Comparison of ENCODE assay signal across 8 cellular contexts in the genomic region with DNA sequence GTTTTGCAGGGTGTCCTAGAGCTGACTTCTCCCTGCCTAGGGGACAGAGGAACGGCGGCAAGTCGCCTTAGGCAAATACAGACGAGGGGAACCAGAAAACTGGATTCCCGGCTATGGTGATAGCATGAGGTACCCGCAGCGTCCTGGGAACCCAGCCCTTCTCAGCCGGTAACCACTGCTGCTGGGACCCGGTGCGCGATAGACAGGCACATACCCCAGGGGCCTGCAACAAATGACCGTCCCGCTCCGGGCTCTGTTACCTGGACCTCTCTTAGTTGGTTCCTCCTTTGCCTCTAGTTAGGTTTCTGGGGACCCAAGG. TPM values are rescaled to one million over a fixed set of nuclear protein-coding genes. Genes with fewer than 3 reads are reported as not detected.
DNase-seq lines count a peak whose midpoint lies in the region; ATAC-seq, FAIRE-seq and TF ChIP-seq lines count a peak whose summit lies in the region.

No MANE protein-coding gene starts in this region.

- H3K9me3 ChIP-seq in NT2/D1 (ENCODE audit: insufficient read depth, low read length) (no peaks in the 10 kb centered on the region), endothelial cell of umbilical vein (replicated peaks; ENCODE audit: control insufficient read depth, insufficient read depth, low read length) (no peaks in the 10 kb centered on the region), osteoblast (ENCODE audit: low read depth, low read length) (no peaks in the 10 kb centered on the region)

- peaks cover 16% of the 10 kb centered on the region for H3K36me3 ChIP-seq in NT2/D1 (ENCODE audit: insufficient read depth, insufficient read length, low read length)
- H3K36me3 ChIP-seq in endothelial cell of umbilical vein (ENCODE audit: control insufficient read depth in 2 of 2, extremely low read depth in 1 of 2, insufficient read depth in 2 of 2, low read length in 2 of 2): no peaks in the 10 kb centered on the region
- peaks cover 3% of the 10 kb centered on the region for H3K36me3 ChIP-seq in osteoblast (ENCODE audit: insufficient read depth, low read length)

- CTCF ChIA-PET in endothelial cell of umbilical vein (lab: Charles Lee): interaction anchor here (1.2 to 2.3 kb wide), 5 partner anchors 44 to 244 kb away, joined by 4 to 22 read pairs (median 9); no protein-coding TSS in a partner anchor

- TF ChIP-seq CTCF in AG09309 (IDR thresholded peaks at IDR 0.05; ENCODE audit: control insufficient read depth, insufficient read depth, low read depth, low read length, missing control alignments) (no peak), endothelial cell of umbilical vein (IDR thresholded peaks at IDR 0.05; ENCODE audit: extremely low read depth in 1 of 2, insufficient read depth in 1 of 2, low read depth in 1 of 2, low read length in 2 of 2) (no peak), osteoblast (IDR thresholded peaks at IDR 0.05; ENCODE audit: extremely low read depth, low read depth, low read length) (no peak)

- H3K4me1 ChIP-seq in NT2/D1 (ENCODE audit: insufficient read depth, insufficient read length) (peaks cover 4% of the 10 kb centered on the region), endothelial cell of umbilical vein (ENCODE audit: control insufficient read depth, extremely low read depth, insufficient read depth, low read length) (peaks cover 6% of the 10 kb centered on the region), osteoblast (ENCODE audit: insufficient read depth, low read length) (peaks cover 9% of the 10 kb centered on the region)

- H3K4me2 ChIP-seq in endothelial cell of umbilical vein (ENCODE audit: insufficient read depth, low read length) (peak overlapping the region; percentile 55), osteoblast (ENCODE audit: insufficient read depth, low read length) (peak overlapping the region; percentile 82)

- H3K27me3 ChIP-seq in NT2/D1 (ENCODE audit: insufficient read depth, insufficient read length): peaks cover 42% of the 10 kb centered on the region
- H3K27me3 ChIP-seq in endothelial cell of umbilical vein (ENCODE audit: control insufficient read depth in 2 of 2, insufficient read depth in 2 of 2, low read length in 2 of 2): peaks cover 32 to 41% of the 10 kb centered on the region in 2 experiments
- H3K27me3 ChIP-seq in osteoblast (ENCODE audit: insufficient read depth, low read length): no peaks in the 10 kb centered on the region

- POLR2A ChIA-PET in endothelial cell of umbilical vein (lab: Charles Lee): no interaction called here

- H3K79me2 ChIP-seq in endothelial cell of umbilical vein (ENCODE audit: control insufficient read depth, insufficient read depth, low read length) (no peaks in the 10 kb centered on the region), osteoblast (ENCODE audit: insufficient read depth, low read length) (peaks cover 38% of the 10 kb centered on the region)

- H3K9ac ChIP-seq in NT2/D1 (ENCODE audit: insufficient read length, low read depth): peak overlapping the region; percentile 85
- H3K9ac ChIP-seq in endothelial cell of umbilical vein (replicated peaks; ENCODE audit: extremely low read depth, insufficient read depth, low read length): no peak overlapping the region

- TF ChIP-seq POLR2A in endothelial cell of umbilical vein (IDR thresholded peaks at IDR 0.05; ENCODE audit: low read depth, low read length): no peak

- peak overlapping the region; percentile 85 for H2AFZ ChIP-seq in endothelial cell of umbilical vein (ENCODE audit: low read depth, low read length)
- peak overlapping the region; percentile 83 for H2AFZ ChIP-seq in osteoblast (ENCODE audit: low read length)

- BruUV-seq in endothelial cell of umbilical vein (replicated peaks; lab: Mats Ljungman, UMichigan): no TSS peak

- intact Hi-C loops in endothelial cell of umbilical vein (cut with micrococcal nuclease): loop anchor here (1.0 to 5.0 kb wide), 6 partner anchors 69 to 245 kb away; no protein-coding TSS in a partner anchor

- no peaks in the 10 kb centered on the region for H3K9me1 ChIP-seq in endothelial cell of umbilical vein (replicated peaks; ENCODE audit: control insufficient read depth, extremely low read depth, insufficient read depth, low read length)

- H3K4me3 ChIP-seq in AG09309 (ENCODE audit: control insufficient read depth, low read depth, low read length) (peak overlapping the region; percentile 91), NT2/D1 (ENCODE audit: insufficient read length, low read depth) (peak overlapping the region; percentile 80), endothelial cell of umbilical vein (replicated peaks in 1 of 3; ENCODE audit: insufficient read depth in 1 of 3, low read depth in 1 of 3, low read length in 3 of 3) (peak overlapping the region in 1 of 3 experiments; percentile 41), osteoblast (ENCODE audit: insufficient read depth, low read length) (peak overlapping the region; percentile 87)

- H3K27ac ChIP-seq in endothelial cell of umbilical vein (ENCODE audit: insufficient read depth, low read depth, low read length): no peak overlapping the region
- no peak overlapping the region for H3K27ac ChIP-seq in osteoblast (ENCODE audit: low read depth, low read length)

- H4K20me1 ChIP-seq in endothelial cell of umbilical vein (replicated peaks; ENCODE audit: control insufficient read depth, extremely low read depth, insufficient read depth, low read length): no peaks in the 10 kb centered on the region
- H4K20me1 ChIP-seq in osteoblast (ENCODE audit: insufficient read depth, low read length): peaks cover 24% of the 10 kb centered on the region

- DNase-seq in AG09309 (ENCODE audit: low read depth): no peak
- no peak for DNase-seq in NT2/D1 (ENCODE audit: low read depth, low spot score)
- no peak for DNase-seq in endothelial cell of umbilical vein (ENCODE audit: low read depth, low spot score)
- DNase-seq in osteoblast (ENCODE audit: insufficient read length, low spot score, missing footprints): no peak
- DNase-seq in NCI-H1694 (lab: John Stamatoyannopoulos, UW): no peak
- no peak for DNase-seq in frontal cortex (ENCODE audit: low spot score in 2 of 2)

- dilution Hi-C loops in endothelial cell of umbilical vein (cut with MboI; ENCODE audit: extremely low pct_ligation_motif_present, low sequenced_read_pairs): no loop called here

- FAIRE-seq in endothelial cell of umbilical vein (lab: Jason Lieb, UNC) (no peak), frontal cortex (lab: Jason Lieb, UNC) (no peak)

- ATAC-seq in GM21515 (IDR thresholded peaks at IDR 0.05; ENCODE audit: unreplicated experiment): peak; percentile 11
- no peak for ATAC-seq in GM21825 (IDR thresholded peaks at IDR 0.05; ENCODE audit: unreplicated experiment)

TF ChIP-seq in endothelial cell of umbilical vein, 7 proteins besides CTCF, POLR2A, EP300 and RAD21:
- no peak for TF ChIP-seq JUN (IDR thresholded peaks at IDR 0.05; ENCODE audit: borderline replicate concordance, insufficient read depth, insufficient read length, low read depth)

RNA-seq across cellular contexts. Expression of a gene that starts 0.6 kb away (rescaled TPM):
- 8.8 and 15.5 TPM in 2 replicates for total RNA-seq in endothelial cell of umbilical vein
- polyA plus RNA-seq in endothelial cell of umbilical vein: 2.5 and 4.0 TPM in 2 replicates
- 2.9 and 3.4 TPM in 2 replicates for polyA plus RNA-seq in endothelial cell of umbilical vein (2011; cell fraction: cytosol; rRNA removed)
- 2.4 and 3.1 TPM in 2 replicates for polyA plus RNA-seq in endothelial cell of umbilical vein (2011; cell fraction: nucleus; rRNA removed)
- 12.5 and 20.1 TPM in 2 replicates for polyA plus RNA-seq in endothelial cell of umbilical vein (2012)
- polyA minus RNA-seq in endothelial cell of umbilical vein: 2.3 and 5.9 TPM in 2 replicates
- 1.4 TPM for polyA minus RNA-seq in endothelial cell of umbilical vein (2011; cell fraction: cytosol; rRNA and poly(A)+ RNA removed)
- 1.5 and 3.3 TPM in 2 replicates for polyA minus RNA-seq in endothelial cell of umbilical vein (2011; cell fraction: nucleus; rRNA and poly(A)+ RNA removed)
- total RNA-seq in osteoblast: 658 and 835 TPM in 2 replicates
- 36.3 TPM for total RNA-seq in frontal cortex

Comparison
In these comparisons a context has a peak if more than half of its experiments do, and no peak if none do; other contexts are left out.
1. RNA of a gene that starts 0.6 kb away (total RNA-seq): 658 to 835 TPM in osteoblast; 36.3 TPM in frontal cortex (single experiment) and 8.8 to 15.5 TPM in endothelial cell of umbilical vein; every median in the first group is over 10 times any median in the second.